ENCODE assay signal across 8 cellular contexts in the genomic region with DNA sequence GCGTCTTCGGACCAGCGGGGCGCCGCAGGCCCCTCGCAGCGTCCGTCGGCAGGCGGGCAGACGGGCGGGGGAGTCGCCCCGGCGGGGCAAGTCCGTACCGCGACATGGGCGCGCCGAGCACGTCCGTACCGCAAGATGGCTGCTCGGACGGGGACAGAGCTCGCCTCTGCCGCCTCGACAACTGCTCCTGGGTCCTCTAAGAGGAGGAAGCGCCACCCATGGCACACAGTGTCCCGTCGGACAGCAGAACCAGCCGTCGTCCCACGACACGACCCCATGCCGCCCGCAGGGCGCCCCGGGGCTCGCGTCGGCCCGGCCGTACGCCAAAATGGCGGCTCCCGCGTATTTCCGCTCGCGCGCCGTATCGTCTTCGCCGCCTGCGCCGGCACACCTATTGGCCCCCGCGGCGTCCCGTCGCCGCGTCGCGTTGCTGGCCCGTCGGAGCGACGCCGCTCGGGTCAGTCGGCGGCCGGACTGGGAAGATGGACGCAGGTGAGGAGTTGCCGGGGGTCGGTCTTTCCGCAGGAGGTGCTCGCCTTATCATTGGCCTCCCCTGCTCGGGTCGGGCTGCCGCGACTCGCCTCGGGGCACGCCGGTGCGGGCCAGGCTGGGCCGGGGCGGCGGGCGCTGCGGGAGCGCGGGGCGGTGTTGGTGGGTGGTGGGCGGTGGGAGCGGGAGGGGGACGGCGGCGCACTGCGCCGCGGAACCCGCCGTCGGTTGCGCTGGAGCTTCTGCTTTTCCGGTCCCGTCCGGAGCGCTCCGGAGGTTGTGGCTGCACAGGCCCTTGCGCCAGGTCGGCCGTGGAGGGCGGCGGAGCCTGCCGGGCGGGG. TPM values are rescaled to one million over a fixed set of nuclear protein-coding genes. Genes with fewer than 3 reads are reported as not detected.
DNase-seq lines count a peak whose midpoint lies in the region; ATAC-seq and TF ChIP-seq lines count a peak whose summit lies in the region.

A gene (plus strand): TSS at position 461 of the 830 bp plus-strand sequence. CDS start 22 bp downstream, at position 483.

- peaks cover 46% of the 10 kb centered on the region for H3K36me3 ChIP-seq in BLaER1
- peaks cover 8 to 16% (median 11%) of the 10 kb centered on the region in 4 donors for H3K36me3 ChIP-seq in liver (ENCODE audit: control insufficient read depth in 4 of 4, insufficient read depth in 3 of 4, low read depth in 1 of 4, low read length in 3 of 4)

- DNase-seq in GM19238 (ENCODE audit: insufficient read length, low spot score) (peak; percentile 92), NCI-H526 treated with DMSO at 0.1 percent for 48 hours (lab: John Stamatoyannopoulos, UW) (peak; percentile 84), dermis microvascular lymphatic vessel endothelial cell (ENCODE audit: low read depth in 2 of 2) (peak; percentile 78 to 91)
- peak; percentile 78 to 81 for DNase-seq in activated CD4-positive, alpha-beta T cell treated with anti-CD3 and anti-CD28 coated beads, Interleukin-2, amount 50 U/mL, for 48 hours
- DNase-seq in stimulated activated CD4-positive, alpha-beta T cell treated with anti-CD3 and anti-CD28 coated beads, Interleukin-4, amount 100 ng/mL, for 24 hours: peak; percentile 77

- peak; percentile 69 for ATAC-seq in HG03439 (IDR thresholded peaks at IDR 0.05; ENCODE audit: unreplicated experiment)

- H3K9ac ChIP-seq in BLaER1: peak within 1 kb of the TSS; percentile 98
- H3K9ac ChIP-seq in liver (ENCODE audit: low read depth in 1 of 2, low read length in 2 of 2): peak within 1 kb of the TSS; percentile 80 to 97

- H3K4me2 ChIP-seq in BLaER1: peak within 1 kb of the TSS; percentile 93

- H3K4me1 ChIP-seq in BLaER1: peaks cover 46% of the 10 kb centered on the region
- H3K4me1 ChIP-seq in liver (ENCODE audit: control insufficient read depth in 4 of 4, insufficient read depth in 4 of 4, low read length in 3 of 4): peaks cover 10 to 35% (median 30%) of the 10 kb centered on the region in 4 donors

- H3K9me3 ChIP-seq in BLaER1: peaks cover 15% of the 10 kb centered on the region
- peaks cover 0 to 2% (median 0%) of the 10 kb centered on the region in 4 donors for H3K9me3 ChIP-seq in liver (ENCODE audit: control insufficient read depth in 4 of 4, low read length in 3 of 4)

- peaks cover 85% of the 10 kb centered on the region for H4K20me1 ChIP-seq in BLaER1

- no peak for TF ChIP-seq RAD21 in liver (IDR thresholded peaks at IDR 0.05)

- under 1% methylated on average over 123 of the region's 123 CpGs for WGBS in liver

- peak within 1 kb of the TSS; percentile 87 for H3K4me3 ChIP-seq in BLaER1
- peak within 1 kb of the TSS; percentile 89 to 99 (median 93) for H3K4me3 ChIP-seq in liver (ENCODE audit: low read depth in 1 of 3, low read length in 3 of 3)

- no peak for TF ChIP-seq CTCF in liver (IDR thresholded peaks at IDR 0.05; ENCODE audit: low read depth, low read length, missing input control)

- H3K27me3 ChIP-seq in BLaER1: no peaks in the 10 kb centered on the region
- H3K27me3 ChIP-seq in liver (ENCODE audit: control insufficient read depth in 4 of 4, insufficient read depth in 4 of 4, low read length in 3 of 4): no peaks in the 10 kb centered on the region

- H3K27ac ChIP-seq in BLaER1 (peak within 1 kb of the TSS; percentile 99), liver (ENCODE audit: low read depth in 1 of 2, low read length in 2 of 2) (peak within 1 kb of the TSS; percentile 98 to 99)

TF ChIP-seq in liver, 16 proteins besides CTCF, POLR2A, EP300 and RAD21:
- TF ChIP-seq, protein P1, sequence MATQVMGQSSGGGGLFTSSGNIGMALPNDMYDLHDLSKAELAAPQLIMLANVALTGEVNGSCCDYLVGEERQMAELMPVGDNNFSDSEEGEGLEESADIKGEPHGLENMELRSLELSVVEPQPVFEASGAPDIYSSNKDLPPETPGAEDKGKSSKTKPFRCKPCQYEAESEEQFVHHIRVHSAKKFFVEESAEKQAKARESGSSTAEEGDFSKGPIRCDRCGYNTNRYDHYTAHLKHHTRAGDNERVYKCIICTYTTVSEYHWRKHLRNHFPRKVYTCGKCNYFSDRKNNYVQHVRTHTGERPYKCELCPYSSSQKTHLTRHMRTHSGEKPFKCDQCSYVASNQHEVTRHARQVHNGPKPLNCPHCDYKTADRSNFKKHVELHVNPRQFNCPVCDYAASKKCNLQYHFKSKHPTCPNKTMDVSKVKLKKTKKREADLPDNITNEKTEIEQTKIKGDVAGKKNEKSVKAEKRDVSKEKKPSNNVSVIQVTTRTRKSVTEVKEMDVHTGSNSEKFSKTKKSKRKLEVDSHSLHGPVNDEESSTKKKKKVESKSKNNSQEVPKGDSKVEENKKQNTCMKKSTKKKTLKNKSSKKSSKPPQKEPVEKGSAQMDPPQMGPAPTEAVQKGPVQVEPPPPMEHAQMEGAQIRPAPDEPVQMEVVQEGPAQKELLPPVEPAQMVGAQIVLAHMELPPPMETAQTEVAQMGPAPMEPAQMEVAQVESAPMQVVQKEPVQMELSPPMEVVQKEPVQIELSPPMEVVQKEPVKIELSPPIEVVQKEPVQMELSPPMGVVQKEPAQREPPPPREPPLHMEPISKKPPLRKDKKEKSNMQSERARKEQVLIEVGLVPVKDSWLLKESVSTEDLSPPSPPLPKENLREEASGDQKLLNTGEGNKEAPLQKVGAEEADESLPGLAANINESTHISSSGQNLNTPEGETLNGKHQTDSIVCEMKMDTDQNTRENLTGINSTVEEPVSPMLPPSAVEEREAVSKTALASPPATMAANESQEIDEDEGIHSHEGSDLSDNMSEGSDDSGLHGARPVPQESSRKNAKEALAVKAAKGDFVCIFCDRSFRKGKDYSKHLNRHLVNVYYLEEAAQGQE (IDR thresholded peaks at IDR 0.05): no peak
- TF ChIP-seq, protein P2, sequence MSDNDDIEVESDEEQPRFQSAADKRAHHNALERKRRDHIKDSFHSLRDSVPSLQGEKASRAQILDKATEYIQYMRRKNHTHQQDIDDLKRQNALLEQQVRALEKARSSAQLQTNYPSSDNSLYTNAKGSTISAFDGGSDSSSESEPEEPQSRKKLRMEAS (IDR thresholded peaks at IDR 0.05): no peak
- peak; percentile 23 for TF ChIP-seq SP1 (IDR thresholded peaks at IDR 0.05)
- TF ChIP-seq GABPA (IDR thresholded peaks at IDR 0.05 in 1 of 2, conservative IDR thresholded peaks at IDR 0.05 in 1 of 2): peak in 1 of 2 donors; percentile 71
- TF ChIP-seq, protein P3, sequence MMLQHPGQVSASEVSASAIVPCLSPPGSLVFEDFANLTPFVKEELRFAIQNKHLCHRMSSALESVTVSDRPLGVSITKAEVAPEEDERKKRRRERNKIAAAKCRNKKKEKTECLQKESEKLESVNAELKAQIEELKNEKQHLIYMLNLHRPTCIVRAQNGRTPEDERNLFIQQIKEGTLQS (IDR thresholded peaks at IDR 0.05): no peak
- no peak for TF ChIP-seq FOXA1 (IDR thresholded peaks at IDR 0.05)
- TF ChIP-seq HNF4G (IDR thresholded peaks at IDR 0.05): no peak
- no peak for TF ChIP-seq JUND (IDR thresholded peaks at IDR 0.05)
- TF ChIP-seq YY1 (IDR thresholded peaks at IDR 0.05): peak; percentile 98
- no peak for TF ChIP-seq EGR1 (IDR thresholded peaks at IDR 0.05; ENCODE audit: low read depth in 2 of 2)
- TF ChIP-seq TAF1 (conservative IDR thresholded peaks at IDR 0.05): no peak
- TF ChIP-seq HNF4A (conservative IDR thresholded peaks at IDR 0.05): no peak
- no peak for TF ChIP-seq NR2F2 (IDR thresholded peaks at IDR 0.05)
- TF ChIP-seq FOXA2 (IDR thresholded peaks at IDR 0.05): no peak

RNA-seq across cellular contexts. Expression of the gene that starts here (rescaled TPM):
- 32.6 and 74.8 TPM in 2 replicates for total RNA-seq in dermis microvascular lymphatic vessel endothelial cell
- 10 to 100 TPM; 31.0 to 50.3 TPM for total RNA-seq in liver
- polyA plus RNA-seq in liver: 10 to 100 TPM; 31.4 to 44.0 TPM

Comparison
In these comparisons a context has a peak if more than half of its experiments do, and no peak if none do; other contexts are left out.
1. Peak in every context shown above with its lines: DNase-seq, ATAC-seq, H3K4me3 ChIP-seq and H3K27ac ChIP-seq.